In genomic region chr7:34311591-34311990, GRCh38 we compare ENCODE assay signal across 23 cellular contexts.
"Had no signal": no experiment of that assay in that cellular context is flagged by ENCODE, and none has a peak within 500 bp of the region (broad histone marks: within the 10 kb centered on the region; RNA-seq: fewer than 3 reads in every experiment).

No MANE protein-coding gene starts in this region.

- H3K27me3 Mint-ChIP-seq: natural killer cell treated with Interleukin-12 subunit alpha and Interleukin-12 subunit beta and Interleukin-15 and Interleukin-18, amount 100 ng/mL, for 72 hours; progenitor cell of endocrine pancreas; stimulated activated naive B cell treated with anti-CD40 and anti-IgM and Interleukin-4, amounts not matched to agents 10 μg/mL and 1 μg/mL and 100 μg/mL, for 72 hours had no signal

- H3K4me3 ChIP-seq: left ventricle myocardium inferior, lung, mucosa of descending colon, ovary, right atrium auricular region, right lobe of liver, smooth muscle cell, stomach, thoracic aorta, tibial artery, upper lobe of right lung, uterus had no signal

- H3K27me3 ChIP-seq: ovary, right atrium auricular region, right lobe of liver, stomach, tibial artery, upper lobe of right lung, uterus had no signal

- ATAC-seq: mucosa of descending colon; naive thymus-derived CD4-positive, alpha-beta T cell; natural killer cell treated with Interleukin-12 subunit alpha and Interleukin-12 subunit beta and Interleukin-15 and Interleukin-18, amount 100 ng/mL, for 72 hours; right lobe of liver; stimulated activated naive B cell treated with anti-CD40 and anti-IgM and Interleukin-4, amounts not matched to agents 10 μg/mL and 1 μg/mL and 100 μg/mL, for 72 hours; stimulated activated naive CD8-positive, alpha-beta T cell treated with anti-CD3 and anti-CD28 coated beads, Interleukin-15, Interleukin-2, amounts not matched to agents 100 U/mL and 50 U/mL, for 24 hours; upper lobe of right lung had no signal

- H3K4me3 Mint-ChIP-seq: naive thymus-derived CD4-positive, alpha-beta T cell; natural killer cell treated with Interleukin-12 subunit alpha and Interleukin-12 subunit beta and Interleukin-15 and Interleukin-18, amount 100 ng/mL, for 72 hours; stimulated activated naive B cell treated with anti-CD40 and anti-IgM and Interleukin-4, amounts not matched to agents 10 μg/mL and 1 μg/mL and 100 μg/mL, for 72 hours had no signal

- DNase-seq: islet precursor cell; left ventricle myocardium inferior; midbrain; mucosa of descending colon; naive thymus-derived CD4-positive, alpha-beta T cell; ovary; right lobe of liver; stimulated activated CD4-positive, alpha-beta T cell treated with anti-CD3 and anti-CD28 coated beads, Interleukin-15, amount 100 ng/mL, for 24 hours; stimulated activated CD4-positive, alpha-beta T cell treated with anti-CD3 and anti-CD28 coated beads, Interleukin-2, amount 100 ng/mL, for 24 hours; stimulated activated CD4-positive, alpha-beta T cell treated with anti-CD3 and anti-CD28 coated beads, Interleukin-4, amount 100 ng/mL, for 1 hour; stimulated activated naive B cell treated with anti-CD40 and anti-IgM and Interleukin-4, amounts not matched to agents 10 μg/mL and 1 μg/mL and 100 μg/mL, for 72 hours; stimulated activated naive CD8-positive, alpha-beta T cell treated with anti-CD3 and anti-CD28 coated beads, Interleukin-15, Interleukin-2, amounts not matched to agents 100 U/mL and 50 U/mL, for 24 hours; stomach; tibial artery; trophoblast cell; upper lobe of right lung; uterus had no signal

- H3K27ac ChIP-seq: left ventricle myocardium inferior, ovary, right atrium auricular region, right lobe of liver, stomach, thoracic aorta, tibial artery, upper lobe of right lung, uterus had no signal

- H3K4me1 Mint-ChIP-seq: naive thymus-derived CD4-positive, alpha-beta T cell; stimulated activated naive B cell treated with anti-CD40 and anti-IgM and Interleukin-4, amounts not matched to agents 10 μg/mL and 1 μg/mL and 100 μg/mL, for 72 hours had no signal

- H3K27ac Mint-ChIP-seq: naive thymus-derived CD4-positive, alpha-beta T cell; natural killer cell treated with Interleukin-12 subunit alpha and Interleukin-12 subunit beta and Interleukin-15 and Interleukin-18, amount 100 ng/mL, for 72 hours; progenitor cell of endocrine pancreas; stimulated activated naive B cell treated with anti-CD40 and anti-IgM and Interleukin-4, amounts not matched to agents 10 μg/mL and 1 μg/mL and 100 μg/mL, for 72 hours had no signal

- H3K36me3 ChIP-seq: left ventricle myocardium inferior, ovary, right atrium auricular region, right lobe of liver, stomach, thoracic aorta, tibial artery, upper lobe of right lung, uterus had no signal

- H3K4me1 ChIP-seq: left ventricle myocardium inferior, right atrium auricular region, right lobe of liver, stomach, tibial artery, upper lobe of right lung, uterus had no signal

- H3K4me2 ChIP-seq: smooth muscle cell had no signal

- H3K36me3 Mint-ChIP-seq: natural killer cell treated with Interleukin-12 subunit alpha and Interleukin-12 subunit beta and Interleukin-15 and Interleukin-18, amount 100 ng/mL, for 72 hours had no signal

- H3K9me3 ChIP-seq: ovary, right lobe of liver, thoracic aorta, upper lobe of right lung, uterus had no signal
